ENCODE assay signal across 8 cellular contexts in genomic region chr17:32783602-32784001, GRCh38.
A peak's percentile ranks its signal among the peaks of the same experiment; 100 is the strongest.
DNase-seq lines count a peak whose midpoint lies in the region; ATAC-seq and TF ChIP-seq lines count a peak whose summit lies in the region.

No MANE protein-coding gene starts in this region.

- no CpG with 5 or more reads among the region's 3 CpGs for WGBS in mesenchymal stem cell

- no peak overlapping the region for H3K4ac ChIP-seq in mesenchymal stem cell (ENCODE audit: low read depth in 1 of 2, low read length in 2 of 2)

- no peaks in the 10 kb centered on the region for H4K20me1 ChIP-seq in PC-9 (ENCODE audit: insufficient read depth)

- H2BK120ac ChIP-seq in mesenchymal stem cell (ENCODE audit: low read depth, low read length), result no peak overlapping the region

- no peaks in the 10 kb centered on the region for H3F3A ChIP-seq in PC-9 (ENCODE audit: insufficient read depth, low read depth)

- no TSS peak for BruUV-seq in PC-9 (replicated peaks; lab: Mats Ljungman, UMichigan)

- H4K91ac ChIP-seq in mesenchymal stem cell (ENCODE audit: low read length), result no peak overlapping the region

- H4K8ac ChIP-seq in mesenchymal stem cell (ENCODE audit: low read length), result no peak overlapping the region

- H2BK5ac ChIP-seq in mesenchymal stem cell (ENCODE audit: low read depth, low read length, poor library complexity, severe bottlenecking), result no peak overlapping the region

- no peak overlapping the region for H3K23ac ChIP-seq in mesenchymal stem cell (ENCODE audit: low read length in 2 of 2)

- no peak overlapping the region for H2BK12ac ChIP-seq in mesenchymal stem cell (ENCODE audit: low read length in 2 of 2)

- H3K36me3 ChIP-seq in PC-9 (ENCODE audit: low read depth) (no peaks in the 10 kb centered on the region), mesenchymal stem cell (ENCODE audit: control insufficient read depth in 1 of 2, insufficient read depth in 2 of 2, low read depth in 1 of 2, low read length in 2 of 2) (peaks cover 0 to 10% of the 10 kb centered on the region in 2 experiments)

- H3K9me2 ChIP-seq in PC-9 (ENCODE audit: insufficient read depth), result no peaks in the 10 kb centered on the region

- no peaks in the 10 kb centered on the region for H3K79me1 ChIP-seq in mesenchymal stem cell (replicated peaks; ENCODE audit: low read length, poor library complexity, severe bottlenecking)

- H3K14ac ChIP-seq in mesenchymal stem cell (ENCODE audit: low read length in 2 of 2), result no peak overlapping the region

- DNase-seq in Daoy (ENCODE audit: low read depth) (peak; percentile 29), LHCN-M2 (ENCODE audit: low read depth) (peak; percentile 49), PC-9 (peak in 1 of 2 experiments; percentile 54), dermis microvascular lymphatic vessel endothelial cell (ENCODE audit: low read depth in 2 of 2) (peak; percentile 70 to 79), mesenchymal stem cell (peak; percentile 61)

- H3K4me1 ChIP-seq in PC-9 (replicated peaks; ENCODE audit: insufficient read depth) (no peaks in the 10 kb centered on the region), mesenchymal stem cell (ENCODE audit: control insufficient read depth, insufficient read depth, low read depth, low read length) (no peaks in the 10 kb centered on the region)

- no peaks in the 10 kb centered on the region for H3K79me2 ChIP-seq in PC-9 (ENCODE audit: low read depth)

- H3K27ac ChIP-seq in PC-9, result no peak overlapping the region
- no peak overlapping the region for H3K27ac ChIP-seq in mesenchymal stem cell (ENCODE audit: low read length, poor library complexity, severe bottlenecking)

- no peaks in the 10 kb centered on the region for H3K27me3 ChIP-seq in PC-9 (ENCODE audit: insufficient read depth, low read depth)
- H3K27me3 ChIP-seq in mesenchymal stem cell (ENCODE audit: control insufficient read depth in 1 of 2, insufficient read depth in 1 of 2, low read length in 2 of 2), result no peaks in the 10 kb centered on the region

- TF ChIP-seq CTCF in PC-9 (conservative IDR thresholded peaks at IDR 0.05), result peak; percentile 85

- intact Hi-C loops in PC-9 (cut with micrococcal nuclease; ENCODE audit: unreplicated experiment), result loop anchor here (1.0 to 10.0 kb wide), 6 partner anchors 94 to 969 kb away; partner anchors contain the start of gene MYO1D

- H3K9ac ChIP-seq in mesenchymal stem cell (ENCODE audit: low read length), result peak overlapping the region; percentile 13

- no peak overlapping the region for H2AFZ ChIP-seq in PC-9
- no peak overlapping the region for H2AFZ ChIP-seq in mesenchymal stem cell (ENCODE audit: low read depth, low read length)

- CTCF ChIA-PET in PC-9 (lab: Charles Lee), result interaction anchor here (0.6 to 2.3 kb wide), 4 partner anchors 71 to 211 kb away, joined by 3 to 40 read pairs (median 4); partner anchors contain the start of gene MYO1D

- H3K9me3 ChIP-seq in PC-9 (ENCODE audit: insufficient read depth, low read depth), result no peaks in the 10 kb centered on the region
- no peaks in the 10 kb centered on the region for H3K9me3 ChIP-seq in mesenchymal stem cell (ENCODE audit: control insufficient read depth, low read length)

- POLR2A ChIA-PET in PC-9 (lab: Charles Lee; ENCODE audit: unreplicated experiment), result no interaction called here

- ATAC-seq in activated CD4-positive, CD25-positive, alpha-beta regulatory T cell treated with anti-CD3 and anti-CD28 coated beads, Interleukin-2, amount 50 U/mL, for 24 hours, result no peak
- ATAC-seq in GM21515 (IDR thresholded peaks at IDR 0.05; ENCODE audit: unreplicated experiment) (no peak), HG02642 (IDR thresholded peaks at IDR 0.05; ENCODE audit: poor library complexity, unreplicated experiment) (no peak)

- H2AK5ac ChIP-seq in mesenchymal stem cell (ENCODE audit: low read length, severe bottlenecking), result no peak overlapping the region

- no peak overlapping the region for H3K4me2 ChIP-seq in PC-9
- H3K4me2 ChIP-seq in mesenchymal stem cell (ENCODE audit: low read length, poor library complexity, severe bottlenecking), result no peak overlapping the region

- H3K4me3 ChIP-seq in PC-9, result no peak overlapping the region
- H3K4me3 ChIP-seq in mesenchymal stem cell (ENCODE audit: insufficient read depth in 1 of 2, low read depth in 1 of 2, low read length in 2 of 2), result no peak overlapping the region

- no peak overlapping the region for H3K18ac ChIP-seq in mesenchymal stem cell (ENCODE audit: low read depth in 1 of 2, low read length in 2 of 2)

- no peak overlapping the region for H2BK15ac ChIP-seq in mesenchymal stem cell (ENCODE audit: low read depth, poor library complexity, severe bottlenecking)
